8 cellular contexts compared by ENCODE assay signal in the genomic region with DNA sequence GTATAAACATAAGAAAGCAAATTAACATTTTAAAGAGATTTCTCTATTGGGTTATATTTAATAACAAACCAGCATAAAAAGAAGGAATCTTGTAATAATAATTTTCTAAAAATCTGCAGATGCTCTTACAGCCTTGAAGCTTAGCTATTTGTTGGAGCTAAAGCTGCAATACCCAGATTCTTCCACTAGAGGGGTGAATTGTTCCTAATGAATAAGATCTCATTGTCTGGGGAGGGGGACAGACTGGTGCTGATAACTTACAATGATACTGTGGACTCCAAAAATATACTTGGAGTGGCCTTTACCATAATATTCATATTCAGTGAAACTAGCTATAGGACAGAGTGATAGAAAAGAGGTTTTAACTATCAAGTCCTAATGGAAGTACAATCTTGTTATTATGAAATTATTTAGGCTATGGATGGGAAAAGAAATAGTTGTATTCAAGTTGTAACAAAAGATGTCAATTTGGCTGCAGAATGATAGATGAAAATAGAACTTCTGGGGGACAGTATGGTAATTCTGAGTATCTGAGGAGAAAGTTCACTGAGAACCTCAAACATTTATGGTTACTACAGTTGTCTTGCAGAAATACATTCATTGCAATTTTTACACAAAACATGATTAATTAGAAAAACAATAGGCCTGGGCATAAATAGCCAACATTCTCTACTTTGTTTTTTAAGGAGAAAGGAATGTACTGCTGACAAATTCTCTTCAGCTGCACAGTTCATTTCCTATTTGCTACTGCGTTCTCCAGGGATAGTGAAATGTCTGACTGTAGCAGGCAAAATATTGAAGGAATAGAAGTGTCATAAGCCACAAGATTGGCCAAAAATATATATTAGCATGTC.
DNase-seq lines count a peak whose midpoint lies in the region; ATAC-seq and TF ChIP-seq lines count a peak whose summit lies in the region.

No MANE protein-coding gene starts in this region.

- no peaks in the 10 kb centered on the region for H3K36me3 ChIP-seq in right atrium auricular region

- intact Hi-C loops in left ventricle myocardium superior (cut with micrococcal nuclease): no loop called here

- ATAC-seq in left ventricle myocardium superior (no peak), HG03342 (IDR thresholded peaks at IDR 0.05; ENCODE audit: unreplicated experiment) (peak; percentile 76), GM18517 (IDR thresholded peaks at IDR 0.05; ENCODE audit: unreplicated experiment) (no peak)

- no peaks in the 10 kb centered on the region for H3K27me3 ChIP-seq in right atrium auricular region

- H3K9me3 ChIP-seq in right atrium auricular region: no peaks in the 10 kb centered on the region

- H3K4me1 ChIP-seq in right atrium auricular region: no peaks in the 10 kb centered on the region

- DNase-seq in right atrium auricular region (ENCODE audit: low spot score) (no peak), left ventricle myocardium superior (no peak), NCI-H69 (lab: John Stamatoyannopoulos, UW) (peak; percentile 75), choroid plexus epithelial cell (ENCODE audit: low read depth) (peak; percentile 49), myocyte (ENCODE audit: low read depth) (peak; percentile 77), DMS79 (lab: John Stamatoyannopoulos, UW) (no peak)

- no peak overlapping the region for H3K27ac ChIP-seq in right atrium auricular region

- TF ChIP-seq CTCF in right atrium auricular region (IDR thresholded peaks at IDR 0.05): peak; percentile 56 to 86
- peak; percentile 64 for TF ChIP-seq CTCF in choroid plexus epithelial cell (conservative IDR thresholded peaks at IDR 0.05; ENCODE audit: low read depth, low read length)

- H3K4me3 ChIP-seq in right atrium auricular region: no peak overlapping the region
- H3K4me3 ChIP-seq in choroid plexus epithelial cell (ENCODE audit: low read depth, low read length): no peak overlapping the region

Comparison
In these comparisons a context has a peak if more than half of its experiments do, and no peak if none do; other contexts are left out.
1. DNase-seq: peak in NCI-H69 (single experiment), choroid plexus epithelial cell (single experiment) and myocyte (single experiment); none in right atrium auricular region (single experiment), left ventricle myocardium superior (single experiment) and DMS79 (single experiment).